ENCODE assay signal across 1 cellular context in the genomic region with DNA sequence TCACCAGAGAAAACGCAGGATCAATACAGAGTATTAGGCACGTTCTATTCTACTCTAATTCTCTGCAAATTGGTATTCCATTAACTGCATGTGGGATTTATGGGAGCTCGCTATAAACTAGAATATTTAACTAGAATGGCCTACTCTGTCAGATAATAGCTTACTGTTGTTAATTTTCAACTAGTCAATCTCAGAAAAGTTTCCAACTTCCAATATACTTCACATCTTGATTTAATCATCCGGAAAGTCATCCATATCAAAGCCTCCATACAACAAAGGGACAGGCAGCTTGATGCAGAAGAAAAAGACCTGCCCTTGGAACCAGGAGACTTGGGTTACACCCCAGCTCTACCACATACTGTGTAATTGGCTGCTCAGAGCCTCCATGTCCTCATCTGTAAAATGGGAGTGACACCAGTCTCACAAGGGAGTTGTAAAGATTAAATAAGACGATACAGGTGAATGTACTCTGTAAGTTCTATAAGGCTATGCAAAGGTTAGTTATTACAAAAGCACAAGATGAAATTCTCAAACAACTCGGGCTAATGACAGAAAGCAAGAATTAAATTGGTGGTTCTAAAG.
TF ChIP-seq lines count a peak whose summit lies in the region.

No MANE protein-coding gene starts in this region.

TF ChIP-seq in WTC11, 78 proteins besides CTCF, POLR2A, EP300 and RAD21 (continued from another document):
- TF ChIP-seq NR2C2 (CRISPR knock-in tag; IDR thresholded peaks at IDR 0.05) (no peak), ZNF263 (CRISPR knock-in tag; IDR thresholded peaks at IDR 0.05; ENCODE audit: low read depth) (no peak), ZNF121 (CRISPR knock-in tag; IDR thresholded peaks at IDR 0.05) (no peak), NFATC4 (CRISPR knock-in tag; IDR thresholded peaks at IDR 0.05) (no peak), GTF2I (CRISPR knock-in tag; conservative IDR thresholded peaks at IDR 0.05) (no peak), ZNF671 (CRISPR knock-in tag; IDR thresholded peaks at IDR 0.05) (no peak), ZNF219 (CRISPR knock-in tag; IDR thresholded peaks at IDR 0.05; ENCODE audit: borderline replicate concordance) (no peak)
- TF ChIP-seq, protein P1, sequence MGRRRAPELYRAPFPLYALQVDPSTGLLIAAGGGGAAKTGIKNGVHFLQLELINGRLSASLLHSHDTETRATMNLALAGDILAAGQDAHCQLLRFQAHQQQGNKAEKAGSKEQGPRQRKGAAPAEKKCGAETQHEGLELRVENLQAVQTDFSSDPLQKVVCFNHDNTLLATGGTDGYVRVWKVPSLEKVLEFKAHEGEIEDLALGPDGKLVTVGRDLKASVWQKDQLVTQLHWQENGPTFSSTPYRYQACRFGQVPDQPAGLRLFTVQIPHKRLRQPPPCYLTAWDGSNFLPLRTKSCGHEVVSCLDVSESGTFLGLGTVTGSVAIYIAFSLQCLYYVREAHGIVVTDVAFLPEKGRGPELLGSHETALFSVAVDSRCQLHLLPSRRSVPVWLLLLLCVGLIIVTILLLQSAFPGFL (CRISPR knock-in tag; IDR thresholded peaks at IDR 0.05; ENCODE audit: borderline replicate concordance) = no peak
- TF ChIP-seq, protein P2, sequence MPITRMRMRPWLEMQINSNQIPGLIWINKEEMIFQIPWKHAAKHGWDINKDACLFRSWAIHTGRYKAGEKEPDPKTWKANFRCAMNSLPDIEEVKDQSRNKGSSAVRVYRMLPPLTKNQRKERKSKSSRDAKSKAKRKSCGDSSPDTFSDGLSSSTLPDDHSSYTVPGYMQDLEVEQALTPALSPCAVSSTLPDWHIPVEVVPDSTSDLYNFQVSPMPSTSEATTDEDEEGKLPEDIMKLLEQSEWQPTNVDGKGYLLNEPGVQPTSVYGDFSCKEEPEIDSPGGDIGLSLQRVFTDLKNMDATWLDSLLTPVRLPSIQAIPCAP (CRISPR knock-in tag; IDR thresholded peaks at IDR 0.05) = no peak
- TF ChIP-seq, protein P3, sequence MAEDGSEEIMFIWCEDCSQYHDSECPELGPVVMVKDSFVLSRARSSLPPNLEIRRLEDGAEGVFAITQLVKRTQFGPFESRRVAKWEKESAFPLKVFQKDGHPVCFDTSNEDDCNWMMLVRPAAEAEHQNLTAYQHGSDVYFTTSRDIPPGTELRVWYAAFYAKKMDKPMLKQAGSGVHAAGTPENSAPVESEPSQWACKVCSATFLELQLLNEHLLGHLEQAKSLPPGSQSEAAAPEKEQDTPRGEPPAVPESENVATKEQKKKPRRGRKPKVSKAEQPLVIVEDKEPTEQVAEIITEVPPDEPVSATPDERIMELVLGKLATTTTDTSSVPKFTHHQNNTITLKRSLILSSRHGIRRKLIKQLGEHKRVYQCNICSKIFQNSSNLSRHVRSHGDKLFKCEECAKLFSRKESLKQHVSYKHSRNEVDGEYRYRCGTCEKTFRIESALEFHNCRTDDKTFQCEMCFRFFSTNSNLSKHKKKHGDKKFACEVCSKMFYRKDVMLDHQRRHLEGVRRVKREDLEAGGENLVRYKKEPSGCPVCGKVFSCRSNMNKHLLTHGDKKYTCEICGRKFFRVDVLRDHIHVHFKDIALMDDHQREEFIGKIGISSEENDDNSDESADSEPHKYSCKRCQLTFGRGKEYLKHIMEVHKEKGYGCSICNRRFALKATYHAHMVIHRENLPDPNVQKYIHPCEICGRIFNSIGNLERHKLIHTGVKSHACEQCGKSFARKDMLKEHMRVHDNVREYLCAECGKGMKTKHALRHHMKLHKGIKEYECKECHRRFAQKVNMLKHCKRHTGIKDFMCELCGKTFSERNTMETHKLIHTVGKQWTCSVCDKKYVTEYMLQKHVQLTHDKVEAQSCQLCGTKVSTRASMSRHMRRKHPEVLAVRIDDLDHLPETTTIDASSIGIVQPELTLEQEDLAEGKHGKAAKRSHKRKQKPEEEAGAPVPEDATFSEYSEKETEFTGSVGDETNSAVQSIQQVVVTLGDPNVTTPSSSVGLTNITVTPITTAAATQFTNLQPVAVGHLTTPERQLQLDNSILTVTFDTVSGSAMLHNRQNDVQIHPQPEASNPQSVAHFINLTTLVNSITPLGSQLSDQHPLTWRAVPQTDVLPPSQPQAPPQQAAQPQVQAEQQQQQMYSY (CRISPR knock-in tag; IDR thresholded peaks at IDR 0.05) = no peak
- TF ChIP-seq, protein P4, sequence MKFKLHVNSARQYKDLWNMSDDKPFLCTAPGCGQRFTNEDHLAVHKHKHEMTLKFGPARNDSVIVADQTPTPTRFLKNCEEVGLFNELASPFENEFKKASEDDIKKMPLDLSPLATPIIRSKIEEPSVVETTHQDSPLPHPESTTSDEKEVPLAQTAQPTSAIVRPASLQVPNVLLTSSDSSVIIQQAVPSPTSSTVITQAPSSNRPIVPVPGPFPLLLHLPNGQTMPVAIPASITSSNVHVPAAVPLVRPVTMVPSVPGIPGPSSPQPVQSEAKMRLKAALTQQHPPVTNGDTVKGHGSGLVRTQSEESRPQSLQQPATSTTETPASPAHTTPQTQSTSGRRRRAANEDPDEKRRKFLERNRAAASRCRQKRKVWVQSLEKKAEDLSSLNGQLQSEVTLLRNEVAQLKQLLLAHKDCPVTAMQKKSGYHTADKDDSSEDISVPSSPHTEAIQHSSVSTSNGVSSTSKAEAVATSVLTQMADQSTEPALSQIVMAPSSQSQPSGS (CRISPR knock-in tag; IDR thresholded peaks at IDR 0.05; ENCODE audit: borderline replicate concordance, low read depth) = no peak
